Comparison of ENCODE assay signal across 13 cellular contexts in genomic region chr3:171282041-171282440, GRCh38.
DNase-seq lines count a peak whose midpoint lies in the region; TF ChIP-seq lines count a peak whose summit lies in the region.
"Had no signal": no experiment of that assay in that cellular context is flagged by ENCODE, and none has a peak within 500 bp of the region (broad histone marks: within the 10 kb centered on the region; RNA-seq: fewer than 3 reads in every experiment).

No MANE protein-coding gene starts in this region.

- no peaks in the 10 kb centered on the region for H3K9me3 ChIP-seq in right atrium auricular region
- H3K9me3 ChIP-seq in transverse colon: no peaks in the 10 kb centered on the region
- H3K9me3 ChIP-seq: A549 had no signal

- H3K36me3 ChIP-seq in right atrium auricular region (no peaks in the 10 kb centered on the region), transverse colon (no peaks in the 10 kb centered on the region)

- TF ChIP-seq POLR2A in transverse colon (IDR thresholded peaks at IDR 0.05): no peak

- 70 to 81% methylated on average over 4 of the region's 4 CpGs for WGBS in transverse colon (ENCODE audit: low coverage in 1 of 2), 2 donors

- H3K4me3 ChIP-seq in cardiac fibroblast (replicated peaks in 1 of 2; ENCODE audit: low read depth in 2 of 2, low read length in 2 of 2) (no peak overlapping the region), right atrium auricular region (peak overlapping the region in 1 of 2 donors; percentile 25), transverse colon (no peak overlapping the region)
- H3K4me3 ChIP-seq: A549 had no signal

- peak; percentile 42 for DNase-seq in NCI-H2196 (lab: John Stamatoyannopoulos, UW; ENCODE audit: unreplicated experiment)
- no peak for DNase-seq in NCI-H2196 treated with DMSO at 0.1 percent for 48 hours (lab: John Stamatoyannopoulos, UW; ENCODE audit: unreplicated experiment)
- DNase-seq in cardiac fibroblast (ENCODE audit: low read depth in 2 of 2): peak; percentile 76 to 90
- DNase-seq in right atrium auricular region (ENCODE audit: low spot score): no peak
- DNase-seq in transverse colon: no peak
- no peak for DNase-seq in middle frontal gyrus (ENCODE audit: extremely low spot score, low spot score)
- DNase-seq in NCI-H2081 treated with DMSO at 0.1 percent for 48 hours (lab: John Stamatoyannopoulos, UW): no peak
- no peak for DNase-seq in activated T-cell treated with anti-CD3 and anti-CD28 coated beads, Interleukin-2, amount 50 U/mL, for 48 hours
- DNase-seq: activated T-cell treated with anti-CD3 and anti-CD28 coated beads, Interleukin-2, amount 50 U/mL, for 24 hours; hippocampal formation; NCI-H2227 treated with DMSO at 0.1 percent for 48 hours; small intestine had no signal

- intact Hi-C loops in transverse colon (cut with DNase I; ENCODE audit: low total_unique reads): no loop called here

- TF ChIP-seq CTCF in cardiac fibroblast (IDR thresholded peaks at IDR 0.05; ENCODE audit: low read depth, low read length): no peak
- no peak for TF ChIP-seq CTCF in right atrium auricular region (IDR thresholded peaks at IDR 0.05)
- no peak for TF ChIP-seq CTCF in transverse colon (IDR thresholded peaks at IDR 0.05)

- H3K4me1 ChIP-seq in right atrium auricular region (peaks cover 0 to 29% of the 10 kb centered on the region in 2 donors), transverse colon (peaks cover 0 to 31% (median 10%) of the 10 kb centered on the region in 4 donors)

- H3K27ac ChIP-seq in right atrium auricular region (peak overlapping the region; percentile 46 to 65), transverse colon (peak overlapping the region; percentile 15 to 59 (median 48))
- H3K27ac ChIP-seq: A549 had no signal

- no peaks in the 10 kb centered on the region for H3K27me3 ChIP-seq in right atrium auricular region
- no peaks in the 10 kb centered on the region for H3K27me3 ChIP-seq in transverse colon

- no peak for TF ChIP-seq EP300 in transverse colon (IDR thresholded peaks at IDR 0.05; ENCODE audit: low read depth)

- in situ Hi-C loops in transverse colon (cut with MboI; ENCODE audit: low pct_ligation_motif_present in 1 of 4, low pct_unique_long_range_greater_than_20kb in 1 of 4, low sequenced_read_pairs in 3 of 4): no loop called here

Comparison
In these comparisons a context has a peak if more than half of its experiments do, and no peak if none do; other contexts are left out.
1. DNase-seq: peak in NCI-H2196 (single experiment) and cardiac fibroblast (2 of 2); none in NCI-H2196 treated with DMSO at 0.1 percent for 48 hours (single experiment), right atrium auricular region (single experiment), transverse colon (single experiment), middle frontal gyrus (single experiment), NCI-H2081 treated with DMSO at 0.1 percent for 48 hours (single experiment) and activated T-cell treated with anti-CD3 and anti-CD28 coated beads, Interleukin-2, amount 50 U/mL, for 48 hours (0 of 2).